Comparison of ENCODE assay signal across 8 cellular contexts in the genomic region with DNA sequence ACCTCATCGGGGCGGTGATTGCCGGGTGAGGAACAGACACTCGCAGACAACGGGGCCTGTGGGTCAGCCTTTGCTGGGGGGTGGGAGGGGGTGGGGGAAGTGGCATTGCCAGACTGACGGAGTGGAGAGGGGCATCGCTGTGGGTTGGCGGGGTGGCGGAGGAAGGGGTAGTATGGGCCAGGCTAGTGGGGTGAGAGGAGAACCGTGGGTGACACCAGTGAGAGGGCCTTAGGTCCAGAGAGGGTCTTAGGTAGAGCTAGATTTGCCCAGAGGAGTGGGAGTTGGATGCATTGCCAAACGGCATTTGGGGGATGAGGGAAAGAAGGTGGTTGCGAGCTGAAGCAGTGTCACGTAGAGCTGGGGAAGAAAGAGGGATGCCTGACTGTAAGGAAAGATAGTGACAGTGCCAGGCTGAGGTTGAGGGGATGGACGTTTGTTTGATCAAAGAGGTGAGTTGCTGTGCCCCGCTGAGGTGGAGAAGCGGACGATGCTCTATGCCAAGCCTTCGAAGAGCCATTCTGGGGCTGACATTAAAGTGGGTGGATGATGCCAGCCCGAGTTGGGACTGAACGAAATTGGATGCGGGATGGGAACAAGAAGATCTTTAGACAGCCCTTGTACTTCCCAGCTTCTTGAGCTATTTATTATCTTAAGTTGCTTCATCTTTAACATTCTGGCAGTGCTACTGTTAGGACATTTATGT. TPM values are rescaled to one million over a fixed set of nuclear protein-coding genes. Genes with fewer than 3 reads are reported as not detected.
DNase-seq lines count a peak whose midpoint lies in the region; ATAC-seq, FAIRE-seq and TF ChIP-seq lines count a peak whose summit lies in the region.

No MANE protein-coding gene starts in this region.

- H4K5ac ChIP-seq in H1 (ENCODE audit: insufficient read length, low read depth, low read length) = no peak overlapping the region

- CTCF ChIA-PET in CD8-positive, alpha-beta memory T cell (lab: Charles Lee) = interaction anchor here (1.1 to 1.6 kb wide), 8 partner anchors 11 to 633 kb away, joined by 3 to 9 read pairs (median 5); a partner anchor contains a TSS
- CTCF ChIA-PET in H1 (lab: Charles Lee; ENCODE audit: partially characterized antibody) = interaction anchor here (0.9 to 1.7 kb wide), 4 partner anchors 8 to 1144 kb away, joined by 3 to 4 read pairs (median 4); no protein-coding TSS in a partner anchor

- TF ChIP-seq RAD21 in H1 (IDR thresholded peaks at IDR 0.05 in 1 of 2, conservative IDR thresholded peaks at IDR 0.05 in 1 of 2; ENCODE audit: low read depth in 2 of 2, low read length in 2 of 2) = no peak

- peak overlapping the region; percentile 75 for H3K4me3 ChIP-seq in CD8-positive, alpha-beta memory T cell (ENCODE audit: low read length)
- H3K4me3 ChIP-seq in OCI-LY1 (ENCODE audit: low read depth, low read length, poor library complexity, severe bottlenecking) (peak overlapping the region; percentile 71), H1 (ENCODE audit: extremely low read depth in 1 of 4, insufficient read depth in 2 of 4, low read depth in 3 of 4, low read length in 4 of 4) (peak overlapping the region; percentile 83 to 97 (median 88)), neuron (ENCODE audit: low read length) (peak overlapping the region; percentile 61)

- H2BK15ac ChIP-seq in H1 (ENCODE audit: low read length) = no peak overlapping the region; the same call in 1 of the 2 replicates

- H3K79me1 ChIP-seq in H1 (ENCODE audit: low read depth, low read length) = peaks cover 3% of the 10 kb centered on the region

- TF ChIP-seq POLR2A in H1 (IDR thresholded peaks at IDR 0.05; ENCODE audit: control extremely low read depth in 1 of 2, low read depth in 2 of 2, low read length in 2 of 2) = no peak

- peak overlapping the region; percentile 98 for H3K27ac ChIP-seq in CD8-positive, alpha-beta memory T cell (ENCODE audit: low read depth, low read length)
- H3K27ac ChIP-seq in OCI-LY1 (ENCODE audit: low read depth, low read length, poor library complexity, severe bottlenecking) = peak overlapping the region; percentile 20
- peak overlapping the region; percentile 93 for H3K27ac ChIP-seq in H1 (ENCODE audit: low read depth, low read length)

- H4K8ac ChIP-seq in H1 (ENCODE audit: extremely low read depth, insufficient read depth, low read length) = peak overlapping the region; percentile 99; the same call in 1 of the 2 replicates

- H3F3A ChIP-seq in OCI-LY1 (ENCODE audit: insufficient read depth, low read length) = no peaks in the 10 kb centered on the region

- H3K4me1 Mint-ChIP-seq in CD8-positive, alpha-beta memory T cell = peaks cover 53 to 77% (median 72%) of the 10 kb centered on the region in 3 donors

- no peak overlapping the region for H2AFZ ChIP-seq in OCI-LY1 (ENCODE audit: low read length)
- H2AFZ ChIP-seq in H1 (ENCODE audit: low read length) = no peak overlapping the region
- peak overlapping the region; percentile 36 for H2AFZ ChIP-seq in neuron (ENCODE audit: low read depth, low read length)

- no peak overlapping the region for H3K14ac ChIP-seq in H1 (ENCODE audit: insufficient read length)

- peak overlapping the region; percentile 52 for H3K56ac ChIP-seq in H1 (replicated peaks; ENCODE audit: insufficient read length, low read depth, low read length)

- H3K9me3 ChIP-seq in CD8-positive, alpha-beta memory T cell (ENCODE audit: low read length) = no peaks in the 10 kb centered on the region
- H3K9me3 ChIP-seq in OCI-LY1 (ENCODE audit: low read length) (no peaks in the 10 kb centered on the region), H1 (ENCODE audit: insufficient read depth in 2 of 2, low read depth in 1 of 2, low read length in 1 of 2) (no peaks in the 10 kb centered on the region), neuron (ENCODE audit: low read length) (no peaks in the 10 kb centered on the region)

- TF ChIP-seq CTCF in OCI-LY1 (IDR thresholded peaks at IDR 0.05; ENCODE audit: low read length) = no peak
- no peak for TF ChIP-seq CTCF in H1 (IDR thresholded peaks at IDR 0.05; ENCODE audit: control extremely low read depth in 1 of 3, insufficient read depth in 1 of 3, low read depth in 1 of 3, low read length in 3 of 3)

- H3K9me3 Mint-ChIP-seq in CD8-positive, alpha-beta memory T cell = no peaks in the 10 kb centered on the region

- peaks cover 30% of the 10 kb centered on the region for H3K36me3 ChIP-seq in CD8-positive, alpha-beta memory T cell (ENCODE audit: insufficient read depth, low read length)
- H3K36me3 ChIP-seq in OCI-LY1 (ENCODE audit: insufficient read depth, low read length) (peaks cover 44% of the 10 kb centered on the region), H1 (ENCODE audit: control insufficient read depth in 2 of 4, insufficient read depth in 4 of 4, low read length in 3 of 4) (peaks cover 8 to 28% (median 19%) of the 10 kb centered on the region in 4 experiments), neuron (ENCODE audit: insufficient read depth, low read length) (peaks cover 31% of the 10 kb centered on the region)

- H3K4me3 Mint-ChIP-seq in CD8-positive, alpha-beta memory T cell = peak overlapping the region; percentile 86 to 99 (median 89)

- H2BK120ac ChIP-seq in H1 (replicated peaks; ENCODE audit: low read depth, low read length) = no peak overlapping the region

- no peak overlapping the region for H3K23ac ChIP-seq in H1 (ENCODE audit: insufficient read length)

- no peak overlapping the region for H2BK20ac ChIP-seq in H1 (ENCODE audit: low read length)

- no peaks in the 10 kb centered on the region for H3K9me2 ChIP-seq in OCI-LY1 (ENCODE audit: low read depth, low read length)

- peaks cover 33% of the 10 kb centered on the region for H3K4me1 ChIP-seq in CD8-positive, alpha-beta memory T cell (ENCODE audit: insufficient read depth, low read length)
- H3K4me1 ChIP-seq in OCI-LY1 (ENCODE audit: insufficient read depth, low read length, severe bottlenecking) = peaks cover 43% of the 10 kb centered on the region
- peaks cover 0 to 11% (median 4%) of the 10 kb centered on the region in 4 experiments; a peak in 6 of 7 replicates for H3K4me1 ChIP-seq in H1 (replicated peaks in 1 of 4; ENCODE audit: control insufficient read depth in 3 of 4, insufficient read depth in 4 of 4, low read length in 3 of 4)
- H3K4me1 ChIP-seq in neuron (ENCODE audit: insufficient read depth, low read length) = peaks cover 29% of the 10 kb centered on the region

- peak overlapping the region; percentile 20; the same call in 1 of the 2 replicates for H2BK5ac ChIP-seq in H1 (ENCODE audit: low read depth, low read length)

- 23% methylated on average over 20 of the region's 21 CpGs; no CpG with 5 or more reads in 1 of the 2 experiments for WGBS in H1 (ENCODE audit: extremely low coverage in 1 of 2, insufficient coverage in 1 of 2, insufficient read length in 1 of 2, insufficient replicate concordance in 2 of 2, low coverage in 1 of 2, low lambda C conversion rate in 2 of 2, missing lambda C conversion rate in 1 of 2), 2 experiments

- peak overlapping the region; percentile 79 for H3K4me2 ChIP-seq in OCI-LY1 (ENCODE audit: low read length)
- H3K4me2 ChIP-seq in H1 (ENCODE audit: insufficient read depth in 1 of 2, low read depth in 2 of 2, low read length in 2 of 2) = peak overlapping the region; percentile 96 to 99

- H2BK12ac ChIP-seq in H1 (ENCODE audit: low read depth, low read length) = no peak overlapping the region

- no peak overlapping the region for H4K91ac ChIP-seq in H1 (replicated peaks; ENCODE audit: insufficient read length, low read length)

- H4K20me1 ChIP-seq in OCI-LY1 (ENCODE audit: insufficient read depth, low read length) (no peaks in the 10 kb centered on the region), H1 (replicated peaks in 1 of 2; ENCODE audit: control insufficient read depth in 1 of 2, insufficient read depth in 2 of 2, low read length in 2 of 2) (peaks cover 0 to 4% of the 10 kb centered on the region in 2 experiments)

- peaks cover 16% of the 10 kb centered on the region for H3K23me2 ChIP-seq in H1 (ENCODE audit: low read depth, low read length)

- H3K9ac ChIP-seq in OCI-LY1 (ENCODE audit: low read length) (peak overlapping the region; percentile 77), H1 (replicated peaks in 1 of 4; ENCODE audit: extremely low read depth in 1 of 4, low read depth in 3 of 4, low read length in 3 of 4) (peak overlapping the region; percentile 91 to 98 (median 91))

- no peak overlapping the region for H3K18ac ChIP-seq in H1 (ENCODE audit: extremely low read depth, low read length)

- POLR2A ChIA-PET in CD8-positive, alpha-beta memory T cell (lab: Charles Lee) = interaction anchor here (1.0 to 4.3 kb wide), 4 partner anchors 43 to 633 kb away, joined by 4 to 35 read pairs (median 12); a partner anchor contains a TSS
- POLR2A ChIA-PET in H1 (lab: Charles Lee; ENCODE audit: partially characterized antibody) = interaction anchor here (0.5 to 9.0 kb wide), 15 partner anchors 10 to 243 kb away, joined by 3 to 96 read pairs (median 4); a partner anchor contains a TSS

- H3K27me3 Mint-ChIP-seq in CD8-positive, alpha-beta memory T cell = no peaks in the 10 kb centered on the region

- peak overlapping the region; percentile 53; the same call in 1 of the 2 replicates for H2AK5ac ChIP-seq in H1 (ENCODE audit: low read depth, low read length)

- H3K27me3 ChIP-seq in CD8-positive, alpha-beta memory T cell (ENCODE audit: insufficient read depth, low read length, poor library complexity, severe bottlenecking) = no peaks in the 10 kb centered on the region
- H3K27me3 ChIP-seq in OCI-LY1 (ENCODE audit: insufficient read depth, low read length) (no peaks in the 10 kb centered on the region), H1 (replicated peaks in 1 of 4; ENCODE audit: control insufficient read depth in 3 of 4, extremely low read depth in 1 of 4, insufficient read depth in 3 of 4, low read length in 3 of 4) (no peaks in the 10 kb centered on the region), neuron (ENCODE audit: insufficient read depth, low read length) (no peaks in the 10 kb centered on the region)

- H3K27ac Mint-ChIP-seq in CD8-positive, alpha-beta memory T cell = peak overlapping the region; percentile 93 to 99 (median 98)

- TF ChIP-seq EP300 in H1 (IDR thresholded peaks at IDR 0.05; ENCODE audit: borderline replicate concordance in 1 of 2, low read depth in 2 of 2, low read length in 2 of 2) = no peak

- ATAC-seq in GM18909 (IDR thresholded peaks at IDR 0.05; ENCODE audit: poor library complexity, unreplicated experiment) (no peak), GM21390 (IDR thresholded peaks at IDR 0.05; ENCODE audit: unreplicated experiment) (no peak)

- FAIRE-seq in H1 (lab: Jason Lieb, UNC) = no peak

- peaks cover 27% of the 10 kb centered on the region for H3K79me2 ChIP-seq in OCI-LY1 (ENCODE audit: insufficient read depth, low read length)
- H3K79me2 ChIP-seq in H1 (ENCODE audit: control insufficient read depth in 1 of 2, insufficient read depth in 2 of 2, low read length in 2 of 2) = peaks cover 0 to 17% of the 10 kb centered on the region in 2 experiments; a peak in 3 of 4 replicates

- no peak overlapping the region for H3K4ac ChIP-seq in H1 (replicated peaks; ENCODE audit: insufficient read length, low read depth, low read length)

- DNase-seq in CD8-positive, alpha-beta memory T cell = no peak
- DNase-seq in H1 (ENCODE audit: low read depth in 1 of 2, low spot score in 2 of 2) = no peak
- no peak for DNase-seq in mesenteric fat pad (ENCODE audit: low spot score)
- no peak for DNase-seq in SW 1271 (lab: John Stamatoyannopoulos, UW)

- H3K36me3 Mint-ChIP-seq in CD8-positive, alpha-beta memory T cell = peaks cover 0 to 60% (median 11%) of the 10 kb centered on the region in 3 donors

RNA-seq across cellular contexts. Expression of a gene that starts 0.6 kb away (rescaled TPM):
- 10 to 100 TPM; 62.7 to 65.6 TPM for total RNA-seq in CD8-positive, alpha-beta memory T cell
- polyA plus RNA-seq in CD8-positive, alpha-beta memory T cell = 48.9 TPM
- 63.9 and 67.7 TPM in 2 replicates for total RNA-seq in H1 (2021; fragmentation: NEBNext Ultra II Directional; extraction: Animal tissue kit (Norgen Biotek cat#: 25700))
- polyA plus RNA-seq in H1 (2011; rRNA removed) = 14.3 and 14.6 TPM in 2 replicates
- polyA plus RNA-seq in H1 (2011; cell fraction: cytosol; rRNA removed) = 31.5 TPM
- polyA plus RNA-seq in H1 (2011; cell fraction: nucleus; rRNA removed) = 10.7 TPM
- 49.6 to 72.3 TPM (median 56.3 TPM) in 4 replicates for polyA plus RNA-seq in H1 (2012, experiment 1 of 2)
- polyA plus RNA-seq in H1 (2012, experiment 2 of 2) = 20.4 TPM
- 96.2 TPM for polyA plus RNA-seq in H1 (2013, experiment 1 of 2)
- 134 TPM for polyA plus RNA-seq in H1 (2013, experiment 2 of 2)
- 8.2 and 8.8 TPM in 2 replicates for polyA minus RNA-seq in H1 (2011; rRNA and poly(A)+ RNA removed)
- polyA minus RNA-seq in H1 (2011; cell fraction: cytosol; rRNA and poly(A)+ RNA removed) = 20.0 TPM
- 19.1 TPM for polyA minus RNA-seq in H1 (2011; cell fraction: nucleus; rRNA and poly(A)+ RNA removed)
- total RNA-seq in mesenteric fat pad = 47.0 TPM

RNA-seq across cellular contexts. Expression of a gene that starts 4.0 kb away (rescaled TPM):
- total RNA-seq in CD8-positive, alpha-beta memory T cell = 10 to 100 TPM; 17.6 to 18.3 TPM
- 26.0 TPM for polyA plus RNA-seq in CD8-positive, alpha-beta memory T cell
- total RNA-seq in H1 (2021; fragmentation: NEBNext Ultra II Directional; extraction: Animal tissue kit (Norgen Biotek cat#: 25700)) = 13.4 and 13.9 TPM in 2 replicates
- polyA plus RNA-seq in H1 (2011; rRNA removed) = 8.4 and 11.3 TPM in 2 replicates
- polyA plus RNA-seq in H1 (2011; cell fraction: cytosol; rRNA removed) = 9.3 TPM
- polyA plus RNA-seq in H1 (2011; cell fraction: nucleus; rRNA removed) = 6.9 TPM
- 7.8 to 11.2 TPM (median 8.2 TPM) in 4 replicates for polyA plus RNA-seq in H1 (2012, experiment 1 of 2)
- 2.6 TPM for polyA plus RNA-seq in H1 (2012, experiment 2 of 2)
- polyA plus RNA-seq in H1 (2013, experiment 1 of 2) = 6.9 TPM
- polyA plus RNA-seq in H1 (2013, experiment 2 of 2) = 7.8 TPM
- 20.2 and 20.6 TPM in 2 replicates for polyA minus RNA-seq in H1 (2011; rRNA and poly(A)+ RNA removed)
- 6.9 TPM for polyA minus RNA-seq in H1 (2011; cell fraction: cytosol; rRNA and poly(A)+ RNA removed)
- polyA minus RNA-seq in H1 (2011; cell fraction: nucleus; rRNA and poly(A)+ RNA removed) = 10.5 TPM
- total RNA-seq in mesenteric fat pad = 13.1 TPM

RNA-seq across cellular contexts. Expression of a gene that starts 26.9 kb away (rescaled TPM):
- 1 to 10 TPM; 2.7 to 3.0 TPM for total RNA-seq in CD8-positive, alpha-beta memory T cell
- not detected for polyA plus RNA-seq in CD8-positive, alpha-beta memory T cell
- total RNA-seq in H1 (2021; fragmentation: NEBNext Ultra II Directional; extraction: Animal tissue kit (Norgen Biotek cat#: 25700)) = 0.90 and 1.8 TPM in 2 replicates
- polyA plus RNA-seq in H1 (2011; rRNA removed) = 1.3 and 1.5 TPM in 2 replicates
- polyA plus RNA-seq in H1 (2011; cell fraction: cytosol; rRNA removed) = 1.6 TPM
- 4.5 TPM for polyA plus RNA-seq in H1 (2011; cell fraction: nucleus; rRNA removed)
- polyA plus RNA-seq in H1 (2012, experiment 1 of 2) = 1.3 to 2.0 TPM (median 1.7 TPM) in 4 replicates
- polyA plus RNA-seq in H1 (2012, experiment 2 of 2) = not detected
- polyA plus RNA-seq in H1 (2013, experiment 1 of 2) = 0.93 TPM
- 0.74 TPM for polyA plus RNA-seq in H1 (2013, experiment 2 of 2)
- polyA minus RNA-seq in H1 (2011; rRNA and poly(A)+ RNA removed) = 0.44 and 1.0 TPM in 2 replicates
- polyA minus RNA-seq in H1 (2011; cell fraction: cytosol; rRNA and poly(A)+ RNA removed) = not detected
- polyA minus RNA-seq in H1 (2011; cell fraction: nucleus; rRNA and poly(A)+ RNA removed) = 5.2 TPM
- total RNA-seq in mesenteric fat pad = 3.1 TPM

RNA-seq across cellular contexts. Expression of a gene that starts 41.8 kb away (rescaled TPM):
- not detected for total RNA-seq in CD8-positive, alpha-beta memory T cell
- not detected for polyA plus RNA-seq in CD8-positive, alpha-beta memory T cell
- 0.78 and 1.1 TPM in 2 replicates for total RNA-seq in H1 (2021; fragmentation: NEBNext Ultra II Directional; extraction: Animal tissue kit (Norgen Biotek cat#: 25700))
- 0.68 and 0.86 TPM in 2 replicates for polyA plus RNA-seq in H1 (2011; rRNA removed)
- 2.4 TPM for polyA plus RNA-seq in H1 (2011; cell fraction: cytosol; rRNA removed)
- polyA plus RNA-seq in H1 (2011; cell fraction: nucleus; rRNA removed) = 0.47 TPM
- polyA plus RNA-seq in H1 (2012, experiment 1 of 2) = 0.46 to 1.1 TPM (median 0.57 TPM) in 4 replicates
- 0.46 TPM for polyA plus RNA-seq in H1 (2012, experiment 2 of 2)
- 0.69 TPM for polyA plus RNA-seq in H1 (2013, experiment 1 of 2)
- 0.61 TPM for polyA plus RNA-seq in H1 (2013, experiment 2 of 2)
- polyA minus RNA-seq in H1 (2011; rRNA and poly(A)+ RNA removed) = 0.46 TPM in 1 of 2 replicates, not detected in the other
- polyA minus RNA-seq in H1 (2011; cell fraction: cytosol; rRNA and poly(A)+ RNA removed) = 0.66 TPM
- polyA minus RNA-seq in H1 (2011; cell fraction: nucleus; rRNA and poly(A)+ RNA removed) = 0.50 TPM
- total RNA-seq in mesenteric fat pad = not detected

Comparison
In these comparisons a context has a peak if more than half of its experiments do, and no peak if none do; other contexts are left out.
1. H3K27ac ChIP-seq: peak in every context shown above with its lines; median percentile 98 in CD8-positive, alpha-beta memory T cell; 93 in H1; 20 in OCI-LY1.